Comparison of ENCODE assay signal across 1 cellular context in the genomic region with DNA sequence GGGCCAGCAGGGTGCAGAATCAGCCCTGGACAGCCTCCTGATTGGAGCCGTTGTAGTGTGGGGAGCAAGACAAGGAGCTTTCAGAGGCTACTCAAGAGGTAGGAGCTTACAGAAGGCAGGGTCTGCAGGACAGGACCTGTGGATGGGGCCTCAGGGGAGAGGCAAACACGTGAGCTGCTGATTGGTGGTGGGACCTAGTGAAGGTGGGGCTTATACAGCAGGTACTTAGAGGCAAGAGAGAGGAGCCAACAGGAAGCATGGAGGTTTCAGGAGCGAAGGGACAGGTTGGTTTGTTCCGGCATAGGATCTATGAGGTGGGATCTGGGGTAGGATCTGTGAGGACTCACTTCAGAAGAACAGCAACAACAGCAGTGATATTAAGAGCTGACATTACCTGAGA.
TF ChIP-seq lines count a peak whose summit lies in the region.

No MANE protein-coding gene starts in this region.

TF ChIP-seq in H1, 55 proteins besides CTCF, POLR2A, EP300 and RAD21:
- TF ChIP-seq RNF2 (IDR thresholded peaks at IDR 0.05; ENCODE audit: borderline replicate concordance, low read depth, low read length, missing control alignments, poor library complexity, severe bottlenecking) (no peak), EZH2 (IDR thresholded peaks at IDR 0.05; ENCODE audit: low read depth, low read length, severe bottlenecking) (no peak), CBX8 (IDR thresholded peaks at IDR 0.05; ENCODE audit: borderline replicate concordance, low read depth, low read length) (no peak), BACH1 (IDR thresholded peaks at IDR 0.05; ENCODE audit: low read length) (no peak)
- TF ChIP-seq, protein P1, sequence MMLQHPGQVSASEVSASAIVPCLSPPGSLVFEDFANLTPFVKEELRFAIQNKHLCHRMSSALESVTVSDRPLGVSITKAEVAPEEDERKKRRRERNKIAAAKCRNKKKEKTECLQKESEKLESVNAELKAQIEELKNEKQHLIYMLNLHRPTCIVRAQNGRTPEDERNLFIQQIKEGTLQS (IDR thresholded peaks at IDR 0.05; ENCODE audit: insufficient read depth, low read depth, low read length), result no peak
